Comparison of ENCODE assay signal across 19 cellular contexts in the genomic region with DNA sequence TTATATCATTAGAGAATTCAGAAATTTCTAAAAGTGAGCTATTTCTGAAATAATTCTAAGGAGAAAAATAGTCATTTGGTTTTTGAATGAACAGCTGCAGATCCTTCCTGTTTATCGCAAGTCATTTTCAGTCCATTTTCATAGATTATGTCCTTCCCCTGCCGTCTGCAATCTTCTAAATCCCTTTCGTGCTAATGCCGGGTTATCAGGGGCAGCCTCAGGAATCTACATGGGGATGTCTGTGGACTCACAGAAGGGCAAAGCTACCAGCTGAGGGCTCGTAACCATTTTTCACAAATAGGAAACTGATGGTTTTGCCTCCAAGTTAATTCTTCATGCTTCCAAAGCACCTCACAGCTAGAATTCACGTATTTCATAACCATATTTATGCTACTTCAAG. TPM values are rescaled to one million over a fixed set of nuclear protein-coding genes. Genes with fewer than 3 reads are reported as not detected.
"Had no signal": no experiment of that assay in that cellular context is flagged by ENCODE, and none has a peak within 500 bp of the region (broad histone marks: within the 10 kb centered on the region; RNA-seq: fewer than 3 reads in every experiment).

No MANE protein-coding gene starts in this region.

- H3K9me3 Mint-ChIP-seq: activated T-helper 2 cell treated with anti-CD3 and anti-CD28 coated beads, Interferon-gamma antibody, Interleukin-2, Interleukin-4, amounts not matched to agents 10 μg/mL and 5 μg/mL and 100 μg/mL, durations not matched to agents 14 hours and 24 hours and 36 hours; immature natural killer cell; nephron progenitor cell; stimulated activated memory B cell treated with anti-CD40 and anti-IgM and Interleukin-4, amounts not matched to agents 10 μg/mL and 1 μg/mL and 100 μg/mL, for 72 hours had no signal

- H3K4me1 Mint-ChIP-seq: immature natural killer cell had no signal

- H3K27ac ChIP-seq: gastrocnemius medialis, heart left ventricle, right atrium auricular region, tibial artery, uterus had no signal

- H3K9me3 ChIP-seq: gastrocnemius medialis, heart left ventricle, right atrium auricular region, tibial artery, uterus had no signal

- H3K27me3 Mint-ChIP-seq: progenitor cell of endocrine pancreas; stimulated activated memory B cell treated with anti-CD40 and anti-IgM and Interleukin-4, amounts not matched to agents 10 μg/mL and 1 μg/mL and 100 μg/mL, for 72 hours had no signal

- H3K4me3 ChIP-seq: gastrocnemius medialis, heart left ventricle, right atrium auricular region, tibial artery, uterus had no signal

- FAIRE-seq: astrocyte had no signal

- ATAC-seq: gastrocnemius medialis; heart left ventricle; stimulated activated memory B cell treated with anti-CD40 and anti-IgM and Interleukin-4, amounts not matched to agents 10 μg/mL and 1 μg/mL and 100 μg/mL, for 72 hours had no signal

- H3K36me3 Mint-ChIP-seq: immature natural killer cell had no signal

- H3K4me1 ChIP-seq: gastrocnemius medialis, heart left ventricle, right atrium auricular region, tibial artery, uterus had no signal

- H3K27me3 ChIP-seq: gastrocnemius medialis, heart left ventricle, right atrium auricular region, tibial artery, uterus had no signal

- H3K27ac Mint-ChIP-seq: activated T-helper 2 cell treated with anti-CD3 and anti-CD28 coated beads, Interferon-gamma antibody, Interleukin-2, Interleukin-4, amounts not matched to agents 10 μg/mL and 5 μg/mL and 100 μg/mL, durations not matched to agents 14 hours and 24 hours and 36 hours; nephron progenitor cell; progenitor cell of endocrine pancreas had no signal

- DNase-seq: activated CD4-positive, CD25-positive, alpha-beta regulatory T cell treated with anti-CD3 and anti-CD28 coated beads, Interleukin-2, amount 50 U/mL, for 72 hours; activated CD8-positive, alpha-beta memory T cell treated with anti-CD3 and anti-CD28 coated beads, Interleukin-2, amount 50 U/mL, for 48 hours; dermis blood vessel endothelial cell; gastrocnemius medialis; heart left ventricle; immature natural killer cell; mesenchymal stem cell; nephron progenitor cell; stimulated activated CD4-positive, alpha-beta T cell treated with anti-CD3 and anti-CD28 coated beads, Interleukin-2, amount 100 ng/mL, for 48 hours; T-helper 9 cell; tibial artery; uterus had no signal

- H3K4me3 Mint-ChIP-seq: immature natural killer cell; nephron progenitor cell; stimulated activated memory B cell treated with anti-CD40 and anti-IgM and Interleukin-4, amounts not matched to agents 10 μg/mL and 1 μg/mL and 100 μg/mL, for 72 hours had no signal

- H3K36me3 ChIP-seq: gastrocnemius medialis, right atrium auricular region, tibial artery, uterus had no signal

RNA-seq across cellular contexts. Expression of a gene that starts 30.3 kb away (rescaled TPM):
- total RNA-seq: activated T-helper 2 cell treated with anti-CD3 and anti-CD28 coated beads, Interferon-gamma antibody, Interleukin-2, Interleukin-4, amounts not matched to agents 10 μg/mL and 5 μg/mL and 100 μg/mL, durations not matched to agents 14 hours and 24 hours and 36 hours; astrocyte; bronchial epithelial cell; chondrocyte; dermis blood vessel endothelial cell had no signal
- polyA plus RNA-seq: immature natural killer cell had no signal
